In genomic region chr2:75808793-75809535, GRCh38 we compare ENCODE assay signal across 22 cellular contexts.
"Had no signal": no experiment of that assay in that cellular context is flagged by ENCODE, and none has a peak within 500 bp of the region (broad histone marks: within the 10 kb centered on the region; RNA-seq: fewer than 3 reads in every experiment).

No MANE protein-coding gene starts in this region.

- H3K4me1 Mint-ChIP-seq: activated B cell treated with CpG ODN at 0.5 μM for 24 hours; activated CD4-positive, alpha-beta memory T cell treated with anti-CD3 and anti-CD28 coated beads, Interleukin-2, amount 10 ng/mL, durations not matched to agents 7 days and 5 days; activated CD8-positive, alpha-beta memory T cell treated with anti-CD3 and anti-CD28 coated beads, Interleukin-2, amount 10 ng/mL, durations not matched to agents 7 days and 5 days had no signal

- DNase-seq: activated B cell treated with CpG ODN at 0.5 μM for 24 hours; activated CD4-positive, alpha-beta memory T cell treated with anti-CD3 and anti-CD28 coated beads, Interleukin-2, amount 10 ng/mL, durations not matched to agents 7 days and 5 days; activated CD4-positive, alpha-beta T cell treated with anti-CD3 and anti-CD28 coated beads for 48 hours; activated CD8-positive, alpha-beta memory T cell treated with anti-CD3 and anti-CD28 coated beads, Interleukin-2, amount 10 ng/mL, durations not matched to agents 7 days and 5 days; effector CD8-positive, alpha-beta T cell; foreskin fibroblast; hippocampal formation; islet precursor cell; left colon; pancreas; retina; stimulated activated CD8-positive, alpha-beta memory T cell treated with anti-CD3 and anti-CD28 coated beads, Interleukin-4, amount 100 ng/mL, for 48 hours; stimulated activated naive CD4-positive, alpha-beta T cell; T-helper 2 cell; tibial artery had no signal

- H3K9me3 Mint-ChIP-seq: activated B cell treated with CpG ODN at 0.5 μM for 24 hours; activated CD4-positive, alpha-beta memory T cell treated with anti-CD3 and anti-CD28 coated beads, Interleukin-2, amount 10 ng/mL, durations not matched to agents 7 days and 5 days; dendritic cell treated with granulocyte-macrophage colony-stimulating factor and Interleukin-4, amounts not matched to agents 40 ng/mL and 50 ng/mL, for 4 days; mesothelial cell of epicardium had no signal

- H3K27me3 ChIP-seq: cardiac muscle cell, neutrophil, pancreas, tibial artery had no signal

- H3K36me3 ChIP-seq: cardiac muscle cell, neutrophil, pancreas, tibial artery had no signal

- ATAC-seq: activated CD8-positive, alpha-beta memory T cell treated with anti-CD3 and anti-CD28 coated beads, Interleukin-2, amount 10 ng/mL, durations not matched to agents 7 days and 5 days; left colon; natural killer cell treated with Interleukin-12 subunit alpha and Interleukin-12 subunit beta and Interleukin-15 and Interleukin-18, amount 100 ng/mL, for 72 hours; pancreas had no signal

- H3K36me3 Mint-ChIP-seq: activated CD8-positive, alpha-beta memory T cell treated with anti-CD3 and anti-CD28 coated beads, Interleukin-2, amount 10 ng/mL, durations not matched to agents 7 days and 5 days; activated naive CD8-positive, alpha-beta T cell; mesothelial cell of epicardium; natural killer cell treated with Interleukin-12 subunit alpha and Interleukin-12 subunit beta and Interleukin-15 and Interleukin-18, amount 100 ng/mL, for 72 hours had no signal

- H3K27ac ChIP-seq: cardiac muscle cell, neutrophil, pancreas, tibial artery had no signal

- H3K4me3 ChIP-seq: cardiac muscle cell, lung, pancreas, tibial artery had no signal

- H3K4me1 ChIP-seq: pancreas, tibial artery had no signal

- H3K9me3 ChIP-seq: neutrophil, pancreas, tibial artery had no signal

- H3K27me3 Mint-ChIP-seq: activated B cell treated with CpG ODN at 0.5 μM for 24 hours; activated CD4-positive, alpha-beta memory T cell treated with anti-CD3 and anti-CD28 coated beads, Interleukin-2, amount 10 ng/mL, durations not matched to agents 7 days and 5 days; activated CD8-positive, alpha-beta memory T cell treated with anti-CD3 and anti-CD28 coated beads, Interleukin-2, amount 10 ng/mL, durations not matched to agents 7 days and 5 days; dendritic cell treated with granulocyte-macrophage colony-stimulating factor and Interleukin-4, amounts not matched to agents 40 ng/mL and 50 ng/mL, for 4 days; natural killer cell treated with Interleukin-12 subunit alpha and Interleukin-12 subunit beta and Interleukin-15 and Interleukin-18, amount 100 ng/mL, for 72 hours had no signal

- H3K4me3 Mint-ChIP-seq: activated B cell treated with CpG ODN at 0.5 μM for 24 hours; activated CD4-positive, alpha-beta memory T cell treated with anti-CD3 and anti-CD28 coated beads, Interleukin-2, amount 10 ng/mL, durations not matched to agents 7 days and 5 days; activated CD8-positive, alpha-beta memory T cell treated with anti-CD3 and anti-CD28 coated beads, Interleukin-2, amount 10 ng/mL, durations not matched to agents 7 days and 5 days; activated naive CD8-positive, alpha-beta T cell; dendritic cell treated with granulocyte-macrophage colony-stimulating factor and Interleukin-4, amounts not matched to agents 40 ng/mL and 50 ng/mL, for 4 days; mesothelial cell of epicardium; natural killer cell treated with Interleukin-12 subunit alpha and Interleukin-12 subunit beta and Interleukin-15 and Interleukin-18, amount 100 ng/mL, for 72 hours had no signal

- H3K27ac Mint-ChIP-seq: activated B cell treated with CpG ODN at 0.5 μM for 24 hours; activated CD4-positive, alpha-beta memory T cell treated with anti-CD3 and anti-CD28 coated beads, Interleukin-2, amount 10 ng/mL, durations not matched to agents 7 days and 5 days; activated CD8-positive, alpha-beta memory T cell treated with anti-CD3 and anti-CD28 coated beads, Interleukin-2, amount 10 ng/mL, durations not matched to agents 7 days and 5 days; activated naive CD8-positive, alpha-beta T cell; dendritic cell treated with granulocyte-macrophage colony-stimulating factor and Interleukin-4, amounts not matched to agents 40 ng/mL and 50 ng/mL, for 4 days; mesothelial cell of epicardium; natural killer cell treated with Interleukin-12 subunit alpha and Interleukin-12 subunit beta and Interleukin-15 and Interleukin-18, amount 100 ng/mL, for 72 hours had no signal
